ENCODE assay signal across 1 cellular context in genomic region chr20:23131766-23132165, GRCh38.
TF ChIP-seq lines count a peak whose summit lies in the region.

No MANE protein-coding gene starts in this region.

TF ChIP-seq in HepG2, 621 proteins besides CTCF, POLR2A, EP300 and RAD21:
- no peak for TF ChIP-seq ZNF607 (CRISPR knock-in tag; IDR thresholded peaks at IDR 0.05; ENCODE audit: borderline replicate concordance)
- TF ChIP-seq BRD4 (CRISPR knock-in tag; IDR thresholded peaks at IDR 0.05) = no peak
- no peak for TF ChIP-seq ASH2L (IDR thresholded peaks at IDR 0.05; ENCODE audit: insufficient read length, low read depth, low read length)
- no peak for TF ChIP-seq FOXO4 (CRISPR knock-in tag; conservative IDR thresholded peaks at IDR 0.05)
- TF ChIP-seq MAFK (conservative IDR thresholded peaks at IDR 0.05 in 1 of 2, IDR thresholded peaks at IDR 0.05 in 1 of 2; ENCODE audit: low read length in 2 of 2) = no peak
- no peak for TF ChIP-seq ZIK1 (CRISPR knock-in tag; IDR thresholded peaks at IDR 0.05; ENCODE audit: borderline replicate concordance, low read depth)
- TF ChIP-seq KDM6A (CRISPR knock-in tag; IDR thresholded peaks at IDR 0.05; ENCODE audit: low read depth) = no peak
- no peak for TF ChIP-seq JUNB (CRISPR knock-in tag; IDR thresholded peaks at IDR 0.05; ENCODE audit: borderline replicate concordance)
- no peak for TF ChIP-seq SPEN (CRISPR knock-in tag; IDR thresholded peaks at IDR 0.05; ENCODE audit: low read depth)
- no peak for TF ChIP-seq MYC (CRISPR knock-in tag; IDR thresholded peaks at IDR 0.05; ENCODE audit: borderline replicate concordance)
- TF ChIP-seq PRDM10 (CRISPR knock-in tag; IDR thresholded peaks at IDR 0.05; ENCODE audit: low read depth) = no peak
- TF ChIP-seq ZNF282 (IDR thresholded peaks at IDR 0.05; ENCODE audit: partially characterized antibody) = no peak
- no peak for TF ChIP-seq RXRA (CRISPR knock-in tag; IDR thresholded peaks at IDR 0.05)
- no peak for TF ChIP-seq ELF1 (CRISPR knock-in tag; IDR thresholded peaks at IDR 0.05)
- TF ChIP-seq GLI4 (CRISPR knock-in tag; IDR thresholded peaks at IDR 0.05; ENCODE audit: borderline replicate concordance) = no peak
- no peak for TF ChIP-seq ZBTB42 (CRISPR knock-in tag; IDR thresholded peaks at IDR 0.05)
